17 cellular contexts compared by ENCODE assay signal in the genomic region with DNA sequence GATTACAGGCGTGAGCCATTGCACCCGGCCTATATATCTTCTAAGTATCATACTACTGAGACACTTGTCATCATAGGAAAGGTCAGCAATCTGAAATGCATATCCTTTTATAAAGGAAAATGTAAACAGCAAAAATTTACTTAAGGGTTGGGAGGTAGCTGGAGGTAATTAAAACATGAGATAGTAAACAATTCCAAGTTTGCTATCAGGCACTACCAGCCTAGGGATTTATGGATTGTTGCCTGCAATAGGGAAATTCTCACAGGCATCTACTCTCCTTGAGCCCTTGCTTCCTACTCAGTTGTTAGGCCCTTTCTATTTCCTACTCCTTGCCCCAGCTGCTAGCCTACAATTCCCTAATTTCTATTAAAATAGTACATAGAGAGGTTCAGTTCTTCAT. TPM values are rescaled to one million over a fixed set of nuclear protein-coding genes. Genes with fewer than 3 reads are reported as not detected.
A peak's percentile ranks its signal among the peaks of the same experiment; 100 is the strongest.
DNase-seq lines count a peak whose midpoint lies in the region; ATAC-seq and TF ChIP-seq lines count a peak whose summit lies in the region.
"Had no signal": no experiment of that assay in that cellular context is flagged by ENCODE, and none has a peak within 500 bp of the region (broad histone marks: within the 10 kb centered on the region; RNA-seq: fewer than 3 reads in every experiment).

No MANE protein-coding gene starts in this region.

- DNase-seq in mucosa of descending colon (peak in 1 of 3 donors; percentile 24), HAP-1 (ENCODE audit: low spot score in 2 of 2) (no peak), mucosa of gallbladder (ENCODE audit: low spot score) (no peak), DMS 273 treated with DMSO at 0.1 percent for 48 hours (lab: John Stamatoyannopoulos, UW) (no peak)
- DNase-seq: C1 segment of cervical spinal cord; Caco-2; CD4-positive, CD25-positive, alpha-beta regulatory T cell; CD8-positive, alpha-beta T cell; DMS53; DMS79 treated with DMSO at 0.1 percent for 48 hours; GF-D8; GOT3; HCEC 1CT had no signal

- intact Hi-C loops in mucosa of descending colon (cut with DNase I, micrococcal nuclease): no loop called here

- H3K4me3 ChIP-seq in mucosa of descending colon (no peak overlapping the region), HAP-1 (no peak overlapping the region)

- in situ Hi-C loops in HAP-1 (cut with MboI; ENCODE audit: low sequenced_read_pairs): no loop called here

- H3K36me3 ChIP-seq in mucosa of descending colon (ENCODE audit: low read depth) (no peaks in the 10 kb centered on the region), HAP-1 (replicated peaks) (no peaks in the 10 kb centered on the region)

- TF ChIP-seq CTCF in C4-2B (conservative IDR thresholded peaks at IDR 0.05): no peak
- no peak for TF ChIP-seq CTCF in VCaP (conservative IDR thresholded peaks at IDR 0.05)
- TF ChIP-seq CTCF in mucosa of descending colon (IDR thresholded peaks at IDR 0.05): no peak

- H3K9me3 ChIP-seq in mucosa of descending colon: no peaks in the 10 kb centered on the region
- H3K9me3 ChIP-seq in HAP-1: no peaks in the 10 kb centered on the region
- H3K9me3 ChIP-seq: Caco-2 had no signal

- H3K27ac ChIP-seq in C4-2B: peak overlapping the region; percentile 85
- peak overlapping the region; percentile 77 for H3K27ac ChIP-seq in VCaP

- H3K27me3 ChIP-seq in HAP-1 (ENCODE audit: low read depth): no peaks in the 10 kb centered on the region

- ATAC-seq in mucosa of descending colon: peak; percentile 85
- ATAC-seq: CD8-positive, alpha-beta T cell had no signal

- H3K4me1 ChIP-seq in mucosa of descending colon (ENCODE audit: low read depth) (peaks cover 8% of the 10 kb centered on the region), HAP-1 (no peaks in the 10 kb centered on the region)
- H3K4me1 ChIP-seq: Caco-2 had no signal

RNA-seq across cellular contexts. Expression of a gene that starts 16.1 kb away (rescaled TPM):
- total RNA-seq in mucosa of descending colon: 1 to 10 TPM in 1 of 3 donors, under 1 TPM in 2; 0.49 to 5.5 (median 0.92) TPM
- 1.0 TPM for total RNA-seq in mucosa of gallbladder
- total RNA-seq: A172; Caco-2; CD4-positive, CD25-positive, alpha-beta regulatory T cell; CD8-positive, alpha-beta T cell; G401 had no signal
